1 cellular context compared by ENCODE assay signal in the genomic region with DNA sequence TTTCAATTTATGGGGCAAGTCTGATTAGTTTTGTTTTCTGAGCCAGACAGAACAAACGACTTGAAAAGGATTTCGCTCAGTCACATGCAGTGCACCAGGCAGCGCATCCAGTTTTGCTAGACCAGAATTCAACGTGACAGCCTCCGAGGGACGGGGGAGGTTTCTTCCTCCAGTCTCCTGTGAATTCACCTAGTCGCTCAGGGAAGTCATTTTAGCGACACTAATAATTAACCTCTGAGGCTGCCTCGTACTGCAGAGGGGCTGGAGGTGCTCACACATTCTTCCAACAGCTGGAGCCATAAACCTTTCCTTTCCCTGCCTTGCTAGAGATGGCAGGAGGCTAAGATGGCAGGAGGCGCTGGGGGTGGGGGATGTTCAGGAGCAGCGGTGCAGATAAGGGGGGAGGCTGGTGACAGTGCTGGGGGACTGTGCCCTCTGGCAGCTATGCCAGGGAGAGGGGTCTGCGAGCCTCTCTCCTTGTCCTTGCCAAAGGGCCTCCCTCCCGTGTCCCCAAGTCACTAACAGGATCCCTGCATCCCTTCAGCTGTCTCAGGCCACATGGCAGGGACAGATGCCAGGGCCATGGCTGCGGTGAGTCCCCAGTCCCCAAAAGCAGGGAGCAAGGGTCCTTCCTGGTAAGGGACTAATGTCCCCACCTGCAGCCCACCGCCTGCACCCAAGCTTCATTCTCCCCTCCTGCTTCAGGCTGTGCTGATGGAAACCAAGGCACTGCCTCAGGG.
A peak's percentile ranks its signal among the peaks of the same experiment; 100 is the strongest.
TF ChIP-seq lines count a peak whose summit lies in the region.

No MANE protein-coding gene starts in this region.

TF ChIP-seq in neural cell, 6 proteins besides CTCF, POLR2A, EP300 and RAD21:
- TF ChIP-seq, protein P1, sequence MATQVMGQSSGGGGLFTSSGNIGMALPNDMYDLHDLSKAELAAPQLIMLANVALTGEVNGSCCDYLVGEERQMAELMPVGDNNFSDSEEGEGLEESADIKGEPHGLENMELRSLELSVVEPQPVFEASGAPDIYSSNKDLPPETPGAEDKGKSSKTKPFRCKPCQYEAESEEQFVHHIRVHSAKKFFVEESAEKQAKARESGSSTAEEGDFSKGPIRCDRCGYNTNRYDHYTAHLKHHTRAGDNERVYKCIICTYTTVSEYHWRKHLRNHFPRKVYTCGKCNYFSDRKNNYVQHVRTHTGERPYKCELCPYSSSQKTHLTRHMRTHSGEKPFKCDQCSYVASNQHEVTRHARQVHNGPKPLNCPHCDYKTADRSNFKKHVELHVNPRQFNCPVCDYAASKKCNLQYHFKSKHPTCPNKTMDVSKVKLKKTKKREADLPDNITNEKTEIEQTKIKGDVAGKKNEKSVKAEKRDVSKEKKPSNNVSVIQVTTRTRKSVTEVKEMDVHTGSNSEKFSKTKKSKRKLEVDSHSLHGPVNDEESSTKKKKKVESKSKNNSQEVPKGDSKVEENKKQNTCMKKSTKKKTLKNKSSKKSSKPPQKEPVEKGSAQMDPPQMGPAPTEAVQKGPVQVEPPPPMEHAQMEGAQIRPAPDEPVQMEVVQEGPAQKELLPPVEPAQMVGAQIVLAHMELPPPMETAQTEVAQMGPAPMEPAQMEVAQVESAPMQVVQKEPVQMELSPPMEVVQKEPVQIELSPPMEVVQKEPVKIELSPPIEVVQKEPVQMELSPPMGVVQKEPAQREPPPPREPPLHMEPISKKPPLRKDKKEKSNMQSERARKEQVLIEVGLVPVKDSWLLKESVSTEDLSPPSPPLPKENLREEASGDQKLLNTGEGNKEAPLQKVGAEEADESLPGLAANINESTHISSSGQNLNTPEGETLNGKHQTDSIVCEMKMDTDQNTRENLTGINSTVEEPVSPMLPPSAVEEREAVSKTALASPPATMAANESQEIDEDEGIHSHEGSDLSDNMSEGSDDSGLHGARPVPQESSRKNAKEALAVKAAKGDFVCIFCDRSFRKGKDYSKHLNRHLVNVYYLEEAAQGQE (IDR thresholded peaks at IDR 0.05; ENCODE audit: borderline replicate concordance), result peak; percentile 33
- TF ChIP-seq SMC3 (conservative IDR thresholded peaks at IDR 0.05; ENCODE audit: poor library complexity) (no peak), EZH2 (IDR thresholded peaks at IDR 0.05; ENCODE audit: borderline replicate concordance, insufficient read depth, low read length, poor library complexity, severe bottlenecking) (no peak), POLR2AphosphoS5 (IDR thresholded peaks at IDR 0.05) (peak; percentile 11), TAF1 (IDR thresholded peaks at IDR 0.05; ENCODE audit: low read depth) (no peak), MXI1 (conservative IDR thresholded peaks at IDR 0.05; ENCODE audit: poor library complexity, severe bottlenecking) (no peak)
